In the genomic region with DNA sequence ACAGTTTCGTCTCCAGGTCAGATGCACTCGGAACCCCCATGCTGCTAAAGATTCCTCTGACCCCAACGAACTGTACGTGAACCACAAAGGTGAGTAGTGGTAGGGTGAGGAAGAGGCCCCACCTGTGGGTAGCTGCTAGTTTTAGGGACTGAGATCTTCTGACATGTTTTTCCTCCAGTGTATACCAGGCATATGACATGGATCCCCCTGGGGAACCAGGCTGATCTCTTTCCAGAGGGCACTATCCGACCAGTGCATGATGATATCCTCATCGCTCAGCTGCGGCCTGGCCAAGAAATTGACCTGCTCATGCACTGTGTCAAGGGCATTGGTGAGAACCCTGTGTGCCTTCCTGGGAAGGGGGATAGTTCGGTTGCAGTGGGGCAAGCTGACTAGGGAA, we compare ENCODE assay signal across 22 cellular contexts.
"Had no signal": no experiment of that assay in that cellular context is flagged by ENCODE, and none has a peak within 500 bp of the region (broad histone marks: within the 10 kb centered on the region; RNA-seq: fewer than 3 reads in every experiment).

No MANE protein-coding gene starts in this region.

- H3K27me3 Mint-ChIP-seq: activated naive CD4-positive, alpha-beta T cell treated with anti-CD3 and anti-CD28 coated beads, Interleukin-2, amount 50 U/mL, for 24 hours; progenitor cell of endocrine pancreas had no signal

- H3K4me3 Mint-ChIP-seq: nephron progenitor cell had no signal

- ATAC-seq: gastroesophageal sphincter, heart left ventricle, left lobe of liver had no signal

- FAIRE-seq: endothelial cell of umbilical vein, kidney had no signal

- H3K9me3 Mint-ChIP-seq: activated naive CD4-positive, alpha-beta T cell treated with anti-CD3 and anti-CD28 coated beads, Interleukin-2, amount 50 U/mL, for 24 hours; nephron progenitor cell had no signal

- H3K27ac Mint-ChIP-seq: nephron progenitor cell, progenitor cell of endocrine pancreas had no signal

- DNase-seq: activated CD4-positive, alpha-beta T cell treated with anti-CD3 and anti-CD28 coated beads, Interleukin-2, amount 50 U/mL, for 4 hours; activated CD4-positive, CD25-positive, alpha-beta regulatory T cell treated with anti-CD3 and anti-CD28 coated beads, Interleukin-2, amount 50 U/mL, for 72 hours; activated effector memory CD4-positive, alpha-beta T cell treated with Interleukin-2 at 50 U/mL for 16 hours; amygdala; dermis blood vessel endothelial cell; effector memory CD4-positive, alpha-beta T cell; heart left ventricle; kidney; nephron progenitor cell; stimulated activated CD4-positive, alpha-beta T cell treated with anti-CD3 and anti-CD28 coated beads, Interleukin-12 subunit alpha, Interleukin-12 subunit beta, amount 100 ng/mL, for 4 hours; stimulated activated CD4-positive, alpha-beta T cell treated with anti-CD3 and anti-CD28 coated beads, Interleukin-1b, Interleukin-23, amount 100 ng/mL, for 48 hours; stimulated activated CD8-positive, alpha-beta memory T cell treated with anti-CD3 and anti-CD28 coated beads, Interleukin-4, amount 100 ng/mL, for 48 hours; stimulated activated naive CD4-positive, alpha-beta T cell treated with Interleukin-2 at 50 U/mL for 16 hours; SW 1271; T-helper 2 cell; transverse colon; uterus had no signal
